1 cellular context compared by ENCODE assay signal in the genomic region with DNA sequence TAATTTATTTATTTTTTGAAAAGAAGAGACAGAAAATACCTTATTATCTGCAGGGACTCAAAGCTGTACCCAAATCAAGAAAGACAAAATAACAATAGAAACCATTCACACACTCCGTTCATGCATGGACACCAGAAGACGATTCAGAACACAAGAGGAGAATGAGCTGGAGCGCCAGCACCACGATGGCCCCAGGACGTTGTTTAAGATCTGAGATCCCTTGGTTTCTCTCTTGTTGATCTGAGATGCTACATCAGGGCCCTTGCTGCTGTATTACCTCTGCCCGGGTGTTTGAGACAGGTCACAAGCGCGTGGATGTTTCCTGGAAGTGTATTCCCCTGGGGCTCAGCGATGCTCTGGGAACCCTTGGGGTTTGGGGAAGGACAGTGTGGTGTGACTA.
TF ChIP-seq lines count a peak whose summit lies in the region.

No MANE protein-coding gene starts in this region.

TF ChIP-seq in GM23338, 12 proteins besides CTCF, POLR2A, EP300 and RAD21 (continued from another document):
- TF ChIP-seq, protein P1, sequence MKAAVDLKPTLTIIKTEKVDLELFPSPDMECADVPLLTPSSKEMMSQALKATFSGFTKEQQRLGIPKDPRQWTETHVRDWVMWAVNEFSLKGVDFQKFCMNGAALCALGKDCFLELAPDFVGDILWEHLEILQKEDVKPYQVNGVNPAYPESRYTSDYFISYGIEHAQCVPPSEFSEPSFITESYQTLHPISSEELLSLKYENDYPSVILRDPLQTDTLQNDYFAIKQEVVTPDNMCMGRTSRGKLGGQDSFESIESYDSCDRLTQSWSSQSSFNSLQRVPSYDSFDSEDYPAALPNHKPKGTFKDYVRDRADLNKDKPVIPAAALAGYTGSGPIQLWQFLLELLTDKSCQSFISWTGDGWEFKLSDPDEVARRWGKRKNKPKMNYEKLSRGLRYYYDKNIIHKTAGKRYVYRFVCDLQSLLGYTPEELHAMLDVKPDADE (IDR thresholded peaks at IDR 0.05) = no peak
- TF ChIP-seq, protein P2, sequence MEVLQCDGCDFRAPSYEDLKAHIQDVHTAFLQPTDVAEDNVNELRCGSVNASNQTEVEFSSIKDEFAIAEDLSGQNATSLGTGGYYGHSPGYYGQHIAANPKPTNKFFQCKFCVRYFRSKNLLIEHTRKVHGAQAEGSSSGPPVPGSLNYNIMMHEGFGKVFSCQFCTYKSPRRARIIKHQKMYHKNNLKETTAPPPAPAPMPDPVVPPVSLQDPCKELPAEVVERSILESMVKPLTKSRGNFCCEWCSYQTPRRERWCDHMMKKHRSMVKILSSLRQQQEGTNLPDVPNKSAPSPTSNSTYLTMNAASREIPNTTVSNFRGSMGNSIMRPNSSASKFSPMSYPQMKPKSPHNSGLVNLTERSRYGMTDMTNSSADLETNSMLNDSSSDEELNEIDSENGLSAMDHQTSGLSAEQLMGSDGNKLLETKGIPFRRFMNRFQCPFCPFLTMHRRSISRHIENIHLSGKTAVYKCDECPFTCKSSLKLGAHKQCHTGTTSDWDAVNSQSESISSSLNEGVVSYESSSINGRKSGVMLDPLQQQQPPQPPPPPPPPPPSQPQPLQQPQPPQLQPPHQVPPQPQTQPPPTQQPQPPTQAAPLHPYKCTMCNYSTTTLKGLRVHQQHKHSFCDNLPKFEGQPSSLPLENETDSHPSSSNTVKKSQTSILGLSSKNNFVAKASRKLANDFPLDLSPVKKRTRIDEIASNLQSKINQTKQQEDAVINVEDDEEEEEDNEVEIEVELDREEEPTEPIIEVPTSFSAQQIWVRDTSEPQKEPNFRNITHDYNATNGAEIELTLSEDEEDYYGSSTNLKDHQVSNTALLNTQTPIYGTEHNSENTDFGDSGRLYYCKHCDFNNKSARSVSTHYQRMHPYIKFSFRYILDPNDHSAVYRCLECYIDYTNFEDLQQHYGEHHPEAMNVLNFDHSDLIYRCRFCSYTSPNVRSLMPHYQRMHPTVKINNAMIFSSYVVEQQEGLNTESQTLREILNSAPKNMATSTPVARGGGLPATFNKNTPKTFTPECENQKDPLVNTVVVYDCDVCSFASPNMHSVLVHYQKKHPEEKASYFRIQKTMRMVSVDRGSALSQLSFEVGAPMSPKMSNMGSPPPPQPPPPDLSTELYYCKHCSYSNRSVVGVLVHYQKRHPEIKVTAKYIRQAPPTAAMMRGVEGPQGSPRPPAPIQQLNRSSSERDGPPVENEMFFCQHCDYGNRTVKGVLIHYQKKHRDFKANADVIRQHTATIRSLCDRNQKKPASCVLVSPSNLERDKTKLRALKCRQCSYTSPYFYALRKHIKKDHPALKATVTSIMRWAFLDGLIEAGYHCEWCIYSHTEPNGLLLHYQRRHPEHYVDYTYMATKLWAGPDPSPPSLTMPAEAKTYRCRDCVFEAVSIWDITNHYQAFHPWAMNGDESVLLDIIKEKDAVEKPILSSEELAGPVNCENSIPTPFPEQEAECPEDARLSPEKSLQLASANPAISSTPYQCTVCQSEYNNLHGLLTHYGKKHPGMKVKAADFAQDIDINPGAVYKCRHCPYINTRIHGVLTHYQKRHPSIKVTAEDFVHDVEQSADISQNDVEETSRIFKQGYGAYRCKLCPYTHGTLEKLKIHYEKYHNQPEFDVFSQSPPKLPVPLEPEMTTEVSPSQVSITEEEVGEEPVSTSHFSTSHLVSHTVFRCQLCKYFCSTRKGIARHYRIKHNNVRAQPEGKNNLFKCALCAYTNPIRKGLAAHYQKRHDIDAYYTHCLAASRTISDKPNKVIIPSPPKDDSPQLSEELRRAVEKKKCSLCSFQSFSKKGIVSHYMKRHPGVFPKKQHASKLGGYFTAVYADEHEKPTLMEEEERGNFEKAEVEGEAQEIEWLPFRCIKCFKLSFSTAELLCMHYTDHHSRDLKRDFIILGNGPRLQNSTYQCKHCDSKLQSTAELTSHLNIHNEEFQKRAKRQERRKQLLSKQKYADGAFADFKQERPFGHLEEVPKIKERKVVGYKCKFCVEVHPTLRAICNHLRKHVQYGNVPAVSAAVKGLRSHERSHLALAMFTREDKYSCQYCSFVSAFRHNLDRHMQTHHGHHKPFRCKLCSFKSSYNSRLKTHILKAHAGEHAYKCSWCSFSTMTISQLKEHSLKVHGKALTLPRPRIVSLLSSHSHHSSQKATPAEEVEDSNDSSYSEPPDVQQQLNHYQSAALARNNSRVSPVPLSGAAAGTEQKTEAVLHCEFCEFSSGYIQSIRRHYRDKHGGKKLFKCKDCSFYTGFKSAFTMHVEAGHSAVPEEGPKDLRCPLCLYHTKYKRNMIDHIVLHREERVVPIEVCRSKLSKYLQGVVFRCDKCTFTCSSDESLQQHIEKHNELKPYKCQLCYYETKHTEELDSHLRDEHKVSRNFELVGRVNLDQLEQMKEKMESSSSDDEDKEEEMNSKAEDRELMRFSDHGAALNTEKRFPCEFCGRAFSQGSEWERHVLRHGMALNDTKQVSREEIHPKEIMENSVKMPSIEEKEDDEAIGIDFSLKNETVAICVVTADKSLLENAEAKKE (CRISPR knock-in tag; IDR thresholded peaks at IDR 0.05) = no peak
- no peak for TF ChIP-seq NANOG (IDR thresholded peaks at IDR 0.05; ENCODE audit: borderline replicate concordance)
TF ChIP-seq in GM23338: peak in this region for 0.
